8 cellular contexts compared by ENCODE assay signal in genomic region chr14:104752338-104752734, GRCh38. TPM values are rescaled to one million over a fixed set of nuclear protein-coding genes. Genes with fewer than 3 reads are reported as not detected.
DNase-seq lines count a peak whose midpoint lies in the region; ATAC-seq and TF ChIP-seq lines count a peak whose summit lies in the region.

No MANE protein-coding gene starts in this region.

- DNase-seq in D341Med (ENCODE audit: low spot score) (peak; percentile 98), Peyer's patch (no peak), sigmoid colon (no peak), NCI-H2107 treated with DMSO at 0.1 percent for 48 hours (lab: John Stamatoyannopoulos, UW; ENCODE audit: unreplicated experiment) (no peak), NCI-H187 treated with DMSO at 0.1 percent for 48 hours (lab: John Stamatoyannopoulos, UW) (no peak), EL (no peak)

- WGBS in esophagus, 2 donors = 12 to 17% methylated on average over 32 of the region's 32 CpGs
- 12 to 14% methylated on average over 32 of the region's 32 CpGs for WGBS in sigmoid colon, 2 donors

- intact Hi-C loops in sigmoid colon (cut with DNase I) = loop anchor here (2.0 to 5.0 kb wide), 2 partner anchors 42 to 75 kb away; partner anchors contain the start of gene AKT1

- peaks cover 0 to 63% (median 16%) of the 10 kb centered on the region in 4 donors for H3K4me1 ChIP-seq in Peyer's patch
- peaks cover 2 to 35% of the 10 kb centered on the region in 2 donors for H3K4me1 ChIP-seq in esophagus (ENCODE audit: control insufficient read depth in 2 of 2, insufficient read depth in 2 of 2, low read length in 1 of 2)
- peaks cover 2 to 41% (median 33%) of the 10 kb centered on the region in 4 donors for H3K4me1 ChIP-seq in sigmoid colon

- H3K27me3 ChIP-seq in Peyer's patch (no peaks in the 10 kb centered on the region), esophagus (ENCODE audit: control insufficient read depth in 1 of 2, insufficient read depth in 2 of 2, low read length in 2 of 2) (no peaks in the 10 kb centered on the region), sigmoid colon (no peaks in the 10 kb centered on the region)

- H3K9me3 ChIP-seq in Peyer's patch (no peaks in the 10 kb centered on the region), esophagus (ENCODE audit: control insufficient read depth in 2 of 2, insufficient read depth in 1 of 2, low read depth in 1 of 2, low read length in 1 of 2) (no peaks in the 10 kb centered on the region), sigmoid colon (no peaks in the 10 kb centered on the region)

- TF ChIP-seq EP300 in sigmoid colon (IDR thresholded peaks at IDR 0.05) = no peak

- H3K27ac ChIP-seq in Peyer's patch (peak overlapping the region; percentile 80 to 93 (median 90)), esophagus (ENCODE audit: low read depth in 2 of 2, low read length in 1 of 2) (peak overlapping the region; percentile 84 to 88), sigmoid colon (peak overlapping the region; percentile 82 to 90 (median 86))

- TF ChIP-seq CTCF in Peyer's patch (IDR thresholded peaks at IDR 0.05) (no peak), sigmoid colon (IDR thresholded peaks at IDR 0.05) (no peak)

- TF ChIP-seq POLR2A in Peyer's patch (IDR thresholded peaks at IDR 0.05) = peak; percentile 45 to 49
- TF ChIP-seq POLR2A in sigmoid colon (IDR thresholded peaks at IDR 0.05) = no peak

- ATAC-seq in GM21717 (IDR thresholded peaks at IDR 0.05; ENCODE audit: unreplicated experiment) = peak; percentile 76

- H3K4me3 ChIP-seq in Peyer's patch (peak overlapping the region; percentile 89 to 99 (median 94)), esophagus (ENCODE audit: low read depth in 1 of 2, low read length in 2 of 2) (peak overlapping the region; percentile 38 to 83), sigmoid colon (peak overlapping the region; percentile 65 to 99 (median 92))

- H3K36me3 ChIP-seq in Peyer's patch = peaks cover 0 to 22% (median 0%) of the 10 kb centered on the region in 3 donors
- peaks cover 0 to 16% of the 10 kb centered on the region in 2 donors for H3K36me3 ChIP-seq in esophagus (ENCODE audit: control insufficient read depth in 2 of 2, insufficient read depth in 2 of 2, low read length in 1 of 2)
- peaks cover 8 to 20% (median 15%) of the 10 kb centered on the region in 4 donors for H3K36me3 ChIP-seq in sigmoid colon

RNA-seq across cellular contexts. Expression of gene SIVA1, which starts 0.6 kb away (rescaled TPM):
- 100 to 1,000 TPM in 3 of 4 donors, 10 to 100 TPM in 1; 64.6 to 144 (median 115) TPM for total RNA-seq in Peyer's patch
- 100 to 1,000 TPM in 1 of 2 donors, 10 to 100 TPM in 1; 60.5 to 159 TPM for polyA plus RNA-seq in esophagus
- 100 to 1,000 TPM; 235 to 512 (median 367) TPM for total RNA-seq in sigmoid colon
- polyA plus RNA-seq in sigmoid colon = 100 to 1,000 TPM; 124 to 227 (median 200) TPM

RNA-seq across cellular contexts. Expression of gene ADSS1, which starts 28.3 kb away (rescaled TPM):
- total RNA-seq in Peyer's patch = 10 to 100 TPM; 11.0 to 18.6 (median 17.1) TPM
- 10 to 100 TPM in 1 of 2 donors, 1 to 10 TPM in 1; 5.8 to 10.2 TPM for polyA plus RNA-seq in esophagus
- 10 to 100 TPM in 1 of 4 donors, 1 to 10 TPM in 3; 2.0 to 10.2 (median 7.3) TPM for total RNA-seq in sigmoid colon
- polyA plus RNA-seq in sigmoid colon = 1 to 10 TPM; 3.5 to 6.6 (median 4.1) TPM

RNA-seq across cellular contexts. Expression of gene AKT1, which starts 43.2 kb away (rescaled TPM):
- 100 to 1,000 TPM in 2 of 4 donors, 10 to 100 TPM in 2; 85.6 to 259 (median 111) TPM for total RNA-seq in Peyer's patch
- 10 to 100 TPM; 62.6 to 62.9 TPM for polyA plus RNA-seq in esophagus
- total RNA-seq in sigmoid colon = 100 to 1,000 TPM; 109 to 180 (median 126) TPM
- 100 to 1,000 TPM in 2 of 3 donors, 10 to 100 TPM in 1; 86.2 to 116 (median 102) TPM for polyA plus RNA-seq in sigmoid colon

RNA-seq across cellular contexts. Expression of gene ZBTB42, which starts 48.6 kb away (rescaled TPM):
- total RNA-seq in Peyer's patch (10 to 100 TPM in 2 of 4 donors, 1 to 10 TPM in 2; 2.5 to 14.7 (median 10.9) TPM), sigmoid colon (1 to 10 TPM; 1.5 to 5.3 (median 3.5) TPM)
- polyA plus RNA-seq in esophagus (1 to 10 TPM; 5.0 TPM), sigmoid colon (1 to 10 TPM; 4.2 to 5.5 (median 4.6) TPM)

Comparison
In these comparisons a context has a peak if more than half of its experiments do, and no peak if none do; other contexts are left out.
1. POLR2A ChIP-seq: peak in Peyer's patch (2 of 2); none in sigmoid colon (0 of 2).
2. Peak in every context shown above with its lines, with median percentiles within 50 percentile points of each other: H3K27ac ChIP-seq and H3K4me3 ChIP-seq.